In genomic region chr6:30494275-30494990, GRCh38 we compare ENCODE assay signal across 1 cellular context.
TF ChIP-seq lines count a peak whose summit lies in the region.

No MANE protein-coding gene starts in this region.

TF ChIP-seq in HepG2, 621 proteins besides CTCF, POLR2A, EP300 and RAD21:
- TF ChIP-seq ZNF512B (CRISPR knock-in tag; IDR thresholded peaks at IDR 0.05; ENCODE audit: borderline replicate concordance): no peak
- TF ChIP-seq ZNF460 (CRISPR knock-in tag; IDR thresholded peaks at IDR 0.05; ENCODE audit: borderline replicate concordance): no peak
- TF ChIP-seq NR2C2 (CRISPR knock-in tag; IDR thresholded peaks at IDR 0.05; ENCODE audit: borderline replicate concordance): no peak
- no peak for TF ChIP-seq HOXA9 (CRISPR knock-in tag; IDR thresholded peaks at IDR 0.05; ENCODE audit: borderline replicate concordance)
- TF ChIP-seq CBFB (CRISPR knock-in tag; IDR thresholded peaks at IDR 0.05): no peak
- TF ChIP-seq NFIC (IDR thresholded peaks at IDR 0.05; ENCODE audit: low read length): no peak
- TF ChIP-seq ZSCAN9 (CRISPR knock-in tag; IDR thresholded peaks at IDR 0.05; ENCODE audit: borderline replicate concordance): no peak
- no peak for TF ChIP-seq JDP2 (CRISPR knock-in tag; IDR thresholded peaks at IDR 0.05; ENCODE audit: borderline replicate concordance)
- no peak for TF ChIP-seq DNMT1 (CRISPR knock-in tag; IDR thresholded peaks at IDR 0.05)
- TF ChIP-seq ZNF891 (CRISPR knock-in tag; IDR thresholded peaks at IDR 0.05): no peak
- no peak for TF ChIP-seq PHF21A (CRISPR knock-in tag; IDR thresholded peaks at IDR 0.05)
